Comparison of ENCODE assay signal across 4 cellular contexts in genomic region chr5:25905646-25906045, GRCh38.
"Had no signal": no experiment of that assay in that cellular context is flagged by ENCODE, and none has a peak within 500 bp of the region (broad histone marks: within the 10 kb centered on the region; RNA-seq: fewer than 3 reads in every experiment).

No MANE protein-coding gene starts in this region.

- ATAC-seq: HepG2, K562 had no signal

- DNase-seq: IMR-90 had no signal

- H3K4me3 ChIP-seq: K562 had no signal

- H3K27ac ChIP-seq: HL-60 had no signal
